Comparison of ENCODE assay signal across 8 cellular contexts in genomic region chr19:18282021-18282787, GRCh38. TPM values are rescaled to one million over a fixed set of nuclear protein-coding genes. Genes with fewer than 3 reads are reported as not detected.
DNase-seq lines count a peak whose midpoint lies in the region; ATAC-seq and TF ChIP-seq lines count a peak whose summit lies in the region.

No MANE protein-coding gene starts in this region.

- H3K4me1 ChIP-seq in esophagus muscularis mucosa: peaks cover 34 to 48% (median 39%) of the 10 kb centered on the region in 4 donors
- H3K4me1 ChIP-seq in neuronal stem cell (ENCODE audit: control insufficient read depth in 2 of 2, insufficient read depth in 1 of 2, low read depth in 1 of 2, low read length in 2 of 2): peaks cover 17 to 20% of the 10 kb centered on the region in 2 donors

- H3K27me3 ChIP-seq in WERI-Rb-1 (ENCODE audit: insufficient read depth, low read depth, severe bottlenecking) (no peaks in the 10 kb centered on the region), esophagus muscularis mucosa (no peaks in the 10 kb centered on the region), neuronal stem cell (ENCODE audit: control insufficient read depth in 3 of 3, insufficient read depth in 3 of 3, low read depth in 1 of 3, low read length in 3 of 3) (no peaks in the 10 kb centered on the region)

- peak; percentile 66 for TF ChIP-seq POLR2A in esophagus muscularis mucosa (IDR thresholded peaks at IDR 0.05; ENCODE audit: low read depth)

- peak overlapping the region; percentile 92 for H4K8ac ChIP-seq in neuronal stem cell (ENCODE audit: low read depth, low read length)

- WGBS in esophagus muscularis mucosa: 4% methylated on average over 14 of the region's 27 CpGs
- WGBS in neuronal stem cell (ENCODE audit: extremely low coverage in 2 of 2, insufficient read length in 2 of 2, insufficient replicate concordance in 1 of 2), 2 donors: no CpG with 5 or more reads among the region's 27 CpGs

- peak overlapping the region; percentile 43 for H3K23ac ChIP-seq in neuronal stem cell (ENCODE audit: low read depth, low read length, poor library complexity)

- H2BK12ac ChIP-seq in neuronal stem cell (ENCODE audit: low read length): peak overlapping the region; percentile 93

- no peaks in the 10 kb centered on the region for H3K9me3 ChIP-seq in WERI-Rb-1 (ENCODE audit: severe bottlenecking)
- no peaks in the 10 kb centered on the region for H3K9me3 ChIP-seq in esophagus muscularis mucosa
- peaks cover 0 to 4% of the 10 kb centered on the region in 2 donors for H3K9me3 ChIP-seq in neuronal stem cell (replicated peaks in 1 of 2; ENCODE audit: control insufficient read depth in 2 of 2, insufficient read depth in 1 of 2, low read depth in 1 of 2, low read length in 2 of 2)

- peak overlapping the region; percentile 89 for H3K4ac ChIP-seq in neuronal stem cell (ENCODE audit: low read length)

- DNase-seq in DMS79 (lab: John Stamatoyannopoulos, UW) (peak; percentile 89), DMS79 treated with DMSO at 0.1 percent for 48 hours (lab: John Stamatoyannopoulos, UW) (no peak), WERI-Rb-1 (no peak), esophagus muscularis mucosa (ENCODE audit: extremely low spot score) (peak; percentile 98), neuronal stem cell (ENCODE audit: low spot score) (no peak)

- TF ChIP-seq CTCF in WERI-Rb-1 (IDR thresholded peaks at IDR 0.05; ENCODE audit: low read depth, low read length) (peak; percentile 20; the same call in 1 of the 2 replicates), esophagus muscularis mucosa (IDR thresholded peaks at IDR 0.05) (peak in 1 of 3 experiments; percentile 37)

- H3K4me2 ChIP-seq in neuronal stem cell (ENCODE audit: insufficient read depth, low read length, poor library complexity, severe bottlenecking): peak overlapping the region; percentile 83

- peak overlapping the region; percentile 93 for H3K9ac ChIP-seq in neuronal stem cell (ENCODE audit: low read depth, low read length, poor library complexity)

- H4K91ac ChIP-seq in neuronal stem cell (ENCODE audit: low read depth, low read length, poor library complexity): peak overlapping the region; percentile 93

- H2BK120ac ChIP-seq in neuronal stem cell (ENCODE audit: low read depth, low read length): peak overlapping the region; percentile 75

- peak overlapping the region; percentile 100 for H2BK15ac ChIP-seq in neuronal stem cell (ENCODE audit: low read length)

- peak overlapping the region; percentile 100 for H2BK5ac ChIP-seq in neuronal stem cell (ENCODE audit: low read length)

- TF ChIP-seq EP300 in esophagus muscularis mucosa (IDR thresholded peaks at IDR 0.05): no peak

- peak overlapping the region; percentile 72 for H2AFZ ChIP-seq in neuronal stem cell (ENCODE audit: low read length)

- intact Hi-C loops in esophagus muscularis mucosa (cut with DNase I): no loop called here

- ATAC-seq in HG03196 (IDR thresholded peaks at IDR 0.05; ENCODE audit: unreplicated experiment) (peak; percentile 28), HG03442 (IDR thresholded peaks at IDR 0.05; ENCODE audit: unreplicated experiment) (no peak), HG02973 (IDR thresholded peaks at IDR 0.05; ENCODE audit: unreplicated experiment) (no peak)

- peak overlapping the region; percentile 52 for H3K4me3 ChIP-seq in WERI-Rb-1 (ENCODE audit: low read depth, low read length)
- peak overlapping the region; percentile 53 to 69 (median 65) for H3K4me3 ChIP-seq in esophagus muscularis mucosa
- H3K4me3 ChIP-seq in neuronal stem cell (ENCODE audit: low read length in 2 of 2): peak overlapping the region; percentile 50 to 77

- H3K36me3 ChIP-seq in WERI-Rb-1 (peaks cover 35% of the 10 kb centered on the region), esophagus muscularis mucosa (peaks cover 4 to 20% (median 12%) of the 10 kb centered on the region in 4 donors), neuronal stem cell (replicated peaks in 1 of 2; ENCODE audit: control insufficient read depth in 2 of 2, insufficient read depth in 2 of 2, low read length in 2 of 2) (peaks cover 15 to 18% of the 10 kb centered on the region in 2 donors)

- H3K14ac ChIP-seq in neuronal stem cell (ENCODE audit: low read length): peak overlapping the region; percentile 1

- H3K79me1 ChIP-seq in neuronal stem cell (ENCODE audit: low read depth, low read length): peaks cover 15% of the 10 kb centered on the region

- H3K18ac ChIP-seq in neuronal stem cell (ENCODE audit: low read length): peak overlapping the region; percentile 84

- H2AK5ac ChIP-seq in neuronal stem cell (ENCODE audit: low read depth, low read length): peak overlapping the region; percentile 79

- peak overlapping the region; percentile 100 for H3K27ac ChIP-seq in WERI-Rb-1
- peak overlapping the region; percentile 98 to 100 (median 100) for H3K27ac ChIP-seq in esophagus muscularis mucosa (replicated peaks in 1 of 4)
- peak overlapping the region; percentile 100 for H3K27ac ChIP-seq in neuronal stem cell (replicated peaks; ENCODE audit: low read length)

RNA-seq across cellular contexts. Expression of gene JUND, which starts 0.8 kb away (rescaled TPM):
- total RNA-seq in esophagus muscularis mucosa: 100 to 1,000 TPM; 325 to 457 (median 403) TPM
- polyA plus RNA-seq in neuronal stem cell (2013, experiment 1 of 2): 126 TPM
- polyA plus RNA-seq in neuronal stem cell (2013, experiment 2 of 2): 119 TPM

RNA-seq across cellular contexts. Expression of gene IQCN, which starts 8.0 kb away (rescaled TPM):
- 1 to 10 TPM in 3 of 4 donors, under 1 TPM in 1; 0.52 to 2.5 (median 1.3) TPM for total RNA-seq in esophagus muscularis mucosa
- polyA plus RNA-seq in neuronal stem cell (2013, experiment 1 of 2): 0.81 TPM
- polyA plus RNA-seq in neuronal stem cell (2013, experiment 2 of 2): 1.1 TPM

RNA-seq across cellular contexts. Expression of gene LSM4, which starts 40.7 kb away (rescaled TPM):
- 100 to 1,000 TPM in 1 of 4 donors, 10 to 100 TPM in 3; 86.8 to 116 (median 93.9) TPM for total RNA-seq in esophagus muscularis mucosa
- 355 TPM for polyA plus RNA-seq in neuronal stem cell (2013, experiment 1 of 2)
- 349 TPM for polyA plus RNA-seq in neuronal stem cell (2013, experiment 2 of 2)

RNA-seq across cellular contexts. Expression of gene PDE4C, which starts 56.0 kb away (rescaled TPM):
- 1 to 10 TPM in 1 of 4 donors, under 1 TPM in 3; 0.17 to 1.2 (median 0.54) TPM for total RNA-seq in esophagus muscularis mucosa
- 0.14 TPM for polyA plus RNA-seq in neuronal stem cell (2013, experiment 1 of 2)
- 0.12 TPM for polyA plus RNA-seq in neuronal stem cell (2013, experiment 2 of 2)

RNA-seq across cellular contexts. Expression of gene PGPEP1, which starts 58.2 kb away (rescaled TPM):
- total RNA-seq in esophagus muscularis mucosa: 10 to 100 TPM; 15.0 to 50.3 (median 28.0) TPM
- 10.5 TPM for polyA plus RNA-seq in neuronal stem cell (2013, experiment 1 of 2)
- 10.8 TPM for polyA plus RNA-seq in neuronal stem cell (2013, experiment 2 of 2)

Comparison
In these comparisons a context has a peak if more than half of its experiments do, and no peak if none do; other contexts are left out.
1. DNase-seq: peak in DMS79 (single experiment) and esophagus muscularis mucosa (single experiment); none in DMS79 treated with DMSO at 0.1 percent for 48 hours (single experiment), WERI-Rb-1 (single experiment) and neuronal stem cell (single experiment).
2. Peak in every context shown above with its lines, with median percentiles within 50 percentile points of each other: H3K27ac ChIP-seq and H3K4me3 ChIP-seq.